ENCODE assay signal across 1 cellular context in the genomic region with DNA sequence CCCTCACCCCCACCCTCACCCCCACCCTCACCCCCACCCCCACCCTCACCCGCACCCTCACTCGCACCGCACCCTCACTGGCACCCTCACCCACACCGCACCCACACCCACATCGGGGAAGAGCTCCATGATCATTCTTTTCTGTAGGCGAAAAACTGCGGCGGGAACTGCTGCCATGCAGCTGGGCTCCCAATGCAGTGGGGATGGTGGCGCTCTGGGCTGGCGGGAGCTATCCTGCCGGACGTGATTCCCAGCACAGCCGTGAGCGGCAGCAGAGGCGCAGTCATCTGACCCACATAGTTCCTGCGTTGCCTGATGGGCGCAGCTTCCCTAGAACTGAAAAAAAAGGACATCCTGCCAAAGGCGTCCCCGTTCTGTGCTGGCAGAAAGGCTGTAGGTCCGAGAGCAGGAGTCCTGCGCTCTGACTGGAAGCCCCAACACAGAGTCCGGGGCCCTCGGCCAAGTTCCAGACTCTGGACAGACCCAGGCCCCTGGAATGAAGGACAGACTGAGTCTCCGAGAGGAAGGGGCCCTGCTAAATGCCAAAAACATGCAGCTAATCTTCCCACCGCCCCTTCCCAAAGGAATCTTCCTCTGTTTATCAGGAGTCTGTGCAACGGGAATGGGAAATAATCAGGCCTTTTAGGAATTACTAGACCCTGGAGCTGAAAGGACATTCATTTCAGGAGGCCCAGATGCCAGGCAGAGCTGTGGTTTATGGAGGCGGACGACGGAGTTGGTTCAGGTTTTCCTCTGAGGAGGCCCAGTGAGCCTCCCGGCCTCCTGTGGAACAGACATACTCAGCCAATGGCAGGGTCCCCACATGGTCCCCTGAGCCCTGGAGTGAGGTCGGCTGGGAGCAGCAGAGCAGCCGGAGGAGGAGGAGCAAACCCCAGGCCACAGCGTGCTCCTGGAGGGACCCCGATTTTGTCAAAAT.
TF ChIP-seq lines count a peak whose summit lies in the region.

No MANE protein-coding gene starts in this region.

TF ChIP-seq in HepG2, 621 proteins besides CTCF, POLR2A, EP300 and RAD21 (continued from another document and continues in another):
- TF ChIP-seq, protein P1, sequence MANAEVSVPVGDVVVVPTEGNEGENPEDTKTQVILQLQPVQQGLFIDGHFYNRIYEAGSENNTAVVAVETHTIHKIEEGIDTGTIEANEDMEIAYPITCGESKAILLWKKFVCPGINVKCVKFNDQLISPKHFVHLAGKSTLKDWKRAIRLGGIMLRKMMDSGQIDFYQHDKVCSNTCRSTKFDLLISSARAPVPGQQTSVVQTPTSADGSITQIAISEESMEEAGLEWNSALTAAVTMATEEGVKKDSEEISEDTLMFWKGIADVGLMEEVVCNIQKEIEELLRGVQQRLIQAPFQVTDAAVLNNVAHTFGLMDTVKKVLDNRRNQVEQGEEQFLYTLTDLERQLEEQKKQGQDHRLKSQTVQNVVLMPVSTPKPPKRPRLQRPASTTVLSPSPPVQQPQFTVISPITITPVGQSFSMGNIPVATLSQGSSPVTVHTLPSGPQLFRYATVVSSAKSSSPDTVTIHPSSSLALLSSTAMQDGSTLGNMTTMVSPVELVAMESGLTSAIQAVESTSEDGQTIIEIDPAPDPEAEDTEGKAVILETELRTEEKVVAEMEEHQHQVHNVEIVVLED (CRISPR knock-in tag; IDR thresholded peaks at IDR 0.05; ENCODE audit: borderline replicate concordance) = peak; percentile 42; the same call in 1 of the 2 replicates
- TF ChIP-seq ARNTL (CRISPR knock-in tag; IDR thresholded peaks at IDR 0.05) (no peak; the same call in 1 of the 2 replicates), HMG20B (CRISPR knock-in tag; conservative IDR thresholded peaks at IDR 0.05) (0 out of 2 replicates have a peak, but pooled peaks have one; percentile 36), GFI1 (CRISPR knock-in tag; IDR thresholded peaks at IDR 0.05; ENCODE audit: borderline replicate concordance) (no peak), ZNF343 (CRISPR knock-in tag; IDR thresholded peaks at IDR 0.05) (no peak), ZNF256 (CRISPR knock-in tag; conservative IDR thresholded peaks at IDR 0.05) (no peak), NFIC (IDR thresholded peaks at IDR 0.05; ENCODE audit: low read length) (no peak), RBFOX2 (IDR thresholded peaks at IDR 0.05; ENCODE audit: low read depth, low read length) (peak; percentile 71), ZNF652 (CRISPR knock-in tag; IDR thresholded peaks at IDR 0.05; ENCODE audit: borderline replicate concordance, low read depth) (no peak), SNAI1 (CRISPR knock-in tag; IDR thresholded peaks at IDR 0.05; ENCODE audit: borderline replicate concordance) (peak; percentile 63; the same call in 1 of the 2 replicates), ZNF558 (CRISPR knock-in tag; IDR thresholded peaks at IDR 0.05; ENCODE audit: borderline replicate concordance) (no peak), NAIF1 (CRISPR knock-in tag; IDR thresholded peaks at IDR 0.05; ENCODE audit: borderline replicate concordance) (no peak), MEIS2 (CRISPR knock-in tag; IDR thresholded peaks at IDR 0.05) (0 out of 2 replicates have a peak, but pooled peaks have one; percentile 41), POGZ (CRISPR knock-in tag; IDR thresholded peaks at IDR 0.05) (no peak), XBP1 (CRISPR knock-in tag; IDR thresholded peaks at IDR 0.05) (no peak), SNAPC2 (CRISPR knock-in tag; IDR thresholded peaks at IDR 0.05) (no peak), MAZ (IDR thresholded peaks at IDR 0.05; ENCODE audit: borderline replicate concordance, low read depth, low read length) (peak; percentile 73; the same call in 1 of the 2 replicates), MAZ (CRISPR knock-in tag; IDR thresholded peaks at IDR 0.05; ENCODE audit: low read depth) (no peak), DNMT1 (CRISPR knock-in tag; IDR thresholded peaks at IDR 0.05) (no peak), CBX2 (IDR thresholded peaks at IDR 0.05; ENCODE audit: low read depth, low read length) (no peak), CBX2 (CRISPR knock-in tag; IDR thresholded peaks at IDR 0.05; ENCODE audit: low read depth) (no peak), ZNF598 (CRISPR knock-in tag; IDR thresholded peaks at IDR 0.05; ENCODE audit: borderline replicate concordance) (no peak; the same call in 1 of the 2 replicates), ZNF101 (CRISPR knock-in tag; IDR thresholded peaks at IDR 0.05; ENCODE audit: borderline replicate concordance, low read depth) (no peak), ZNF550 (CRISPR knock-in tag; IDR thresholded peaks at IDR 0.05; ENCODE audit: borderline replicate concordance) (no peak), PHF5A (CRISPR knock-in tag; IDR thresholded peaks at IDR 0.05; ENCODE audit: low read depth, unreplicated experiment) (peak; percentile 64), ZSCAN21 (CRISPR knock-in tag; IDR thresholded peaks at IDR 0.05; ENCODE audit: borderline replicate concordance) (no peak; the same call in 1 of the 2 replicates), BRD4 (CRISPR knock-in tag; IDR thresholded peaks at IDR 0.05) (peak; percentile 74; the same call in 1 of the 2 replicates)
- TF ChIP-seq, protein P2, sequence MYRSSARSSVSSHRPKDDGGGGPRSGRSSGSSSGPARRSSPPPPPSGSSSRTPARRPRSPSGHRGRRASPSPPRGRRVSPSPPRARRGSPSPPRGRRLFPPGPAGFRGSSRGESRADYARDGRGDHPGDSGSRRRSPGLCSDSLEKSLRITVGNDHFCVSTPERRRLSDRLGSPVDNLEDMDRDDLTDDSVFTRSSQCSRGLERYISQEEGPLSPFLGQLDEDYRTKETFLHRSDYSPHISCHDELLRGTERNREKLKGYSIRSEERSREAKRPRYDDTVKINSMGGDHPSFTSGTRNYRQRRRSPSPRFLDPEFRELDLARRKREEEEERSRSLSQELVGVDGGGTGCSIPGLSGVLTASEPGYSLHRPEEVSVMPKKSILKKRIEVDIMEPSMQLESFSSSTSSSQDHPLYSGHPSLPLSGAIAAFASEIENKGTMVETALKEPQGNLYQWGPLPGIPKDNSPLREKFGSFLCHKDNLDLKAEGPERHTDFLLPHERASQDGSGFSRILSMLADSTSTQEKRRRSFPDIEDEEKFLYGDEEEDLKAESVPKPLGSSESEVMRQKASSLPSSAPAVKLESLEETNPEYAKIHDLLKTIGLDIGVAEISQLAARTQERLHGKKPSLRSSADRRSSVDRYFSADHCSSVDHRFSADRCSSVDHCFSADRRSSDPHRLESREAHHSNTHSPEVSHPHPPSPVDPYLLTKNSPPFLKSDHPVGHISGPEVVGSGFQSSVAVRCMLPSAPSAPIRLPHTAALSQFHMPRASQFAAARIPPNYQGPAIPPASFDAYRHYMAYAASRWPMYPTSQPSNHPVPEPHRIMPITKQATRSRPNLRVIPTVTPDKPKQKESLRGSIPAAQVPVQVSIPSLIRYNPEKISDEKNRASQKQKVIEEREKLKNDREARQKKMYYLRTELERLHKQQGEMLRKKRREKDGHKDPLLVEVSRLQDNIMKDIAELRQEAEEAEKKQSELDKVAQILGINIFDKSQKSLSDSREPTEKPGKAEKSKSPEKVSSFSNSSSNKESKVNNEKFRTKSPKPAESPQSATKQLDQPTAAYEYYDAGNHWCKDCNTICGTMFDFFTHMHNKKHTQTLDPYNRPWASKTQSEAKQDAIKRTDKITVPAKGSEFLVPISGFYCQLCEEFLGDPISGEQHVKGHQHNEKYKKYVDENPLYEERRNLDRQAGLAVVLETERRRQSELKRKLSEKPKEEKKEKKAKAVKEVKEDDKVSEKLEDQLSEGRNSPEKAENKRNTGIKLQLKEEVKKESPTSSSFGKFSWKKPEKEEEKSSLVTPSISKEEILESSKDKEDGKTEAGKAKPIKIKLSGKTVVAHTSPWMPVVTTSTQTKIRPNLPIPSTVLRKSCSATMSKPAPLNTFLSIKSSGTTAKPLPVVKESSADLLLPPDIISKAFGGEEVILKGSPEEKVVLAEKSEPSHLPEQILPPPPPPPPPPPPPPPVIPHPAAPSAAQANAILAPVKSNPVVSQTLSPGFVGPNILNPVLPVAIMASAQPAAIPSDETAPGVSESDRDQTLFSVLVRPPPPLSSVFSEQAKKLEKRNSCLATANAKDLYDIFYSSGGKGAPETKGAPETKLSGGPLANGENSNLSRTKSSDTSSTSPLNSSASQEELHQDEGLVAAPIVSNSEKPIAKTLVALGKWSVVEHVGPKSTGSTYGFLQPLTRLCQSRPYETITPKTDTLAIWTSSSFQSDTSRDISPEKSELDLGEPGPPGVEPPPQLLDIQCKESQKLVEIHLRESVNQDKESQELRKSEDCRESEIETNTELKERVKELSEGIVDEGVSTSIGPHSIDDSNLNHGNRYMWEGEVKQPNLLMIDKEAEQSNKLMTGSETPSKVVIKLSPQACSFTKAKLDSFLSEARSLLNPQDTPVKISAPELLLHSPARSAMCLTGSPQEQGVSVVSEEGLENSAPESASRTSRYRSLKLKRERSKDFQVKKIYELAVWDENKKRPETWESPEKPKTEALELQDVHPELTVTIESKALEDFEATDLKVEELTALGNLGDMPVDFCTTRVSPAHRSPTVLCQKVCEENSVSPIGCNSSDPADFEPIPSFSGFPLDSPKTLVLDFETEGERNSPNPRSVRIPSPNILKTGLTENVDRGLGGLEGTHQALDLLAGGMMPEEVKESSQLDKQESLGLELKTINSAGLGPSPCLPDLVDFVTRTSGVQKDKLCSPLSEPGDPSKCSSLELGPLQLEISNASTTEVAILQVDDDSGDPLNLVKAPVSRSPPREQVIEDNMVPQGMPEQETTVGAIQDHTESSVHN (CRISPR knock-in tag; IDR thresholded peaks at IDR 0.05) = no peak
- TF ChIP-seq, protein P3, sequence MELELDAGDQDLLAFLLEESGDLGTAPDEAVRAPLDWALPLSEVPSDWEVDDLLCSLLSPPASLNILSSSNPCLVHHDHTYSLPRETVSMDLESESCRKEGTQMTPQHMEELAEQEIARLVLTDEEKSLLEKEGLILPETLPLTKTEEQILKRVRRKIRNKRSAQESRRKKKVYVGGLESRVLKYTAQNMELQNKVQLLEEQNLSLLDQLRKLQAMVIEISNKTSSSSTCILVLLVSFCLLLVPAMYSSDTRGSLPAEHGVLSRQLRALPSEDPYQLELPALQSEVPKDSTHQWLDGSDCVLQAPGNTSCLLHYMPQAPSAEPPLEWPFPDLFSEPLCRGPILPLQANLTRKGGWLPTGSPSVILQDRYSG (CRISPR knock-in tag; IDR thresholded peaks at IDR 0.05) = no peak
- TF ChIP-seq, protein P4, sequence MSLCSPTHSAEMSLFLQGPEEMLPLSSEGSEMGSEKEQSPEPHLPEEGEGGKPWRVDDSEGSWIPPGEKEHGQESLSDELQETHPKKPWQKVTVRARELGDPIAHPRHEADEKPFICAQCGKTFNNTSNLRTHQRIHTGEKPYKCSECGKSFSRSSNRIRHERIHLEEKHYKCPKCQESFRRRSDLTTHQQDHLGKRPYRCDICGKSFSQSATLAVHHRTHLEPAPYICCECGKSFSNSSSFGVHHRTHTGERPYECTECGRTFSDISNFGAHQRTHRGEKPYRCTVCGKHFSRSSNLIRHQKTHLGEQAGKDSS (CRISPR knock-in tag; IDR thresholded peaks at IDR 0.05; ENCODE audit: borderline replicate concordance, low read depth) = peak; percentile 75; the same call in 1 of the 2 replicates
- TF ChIP-seq, protein P5, sequence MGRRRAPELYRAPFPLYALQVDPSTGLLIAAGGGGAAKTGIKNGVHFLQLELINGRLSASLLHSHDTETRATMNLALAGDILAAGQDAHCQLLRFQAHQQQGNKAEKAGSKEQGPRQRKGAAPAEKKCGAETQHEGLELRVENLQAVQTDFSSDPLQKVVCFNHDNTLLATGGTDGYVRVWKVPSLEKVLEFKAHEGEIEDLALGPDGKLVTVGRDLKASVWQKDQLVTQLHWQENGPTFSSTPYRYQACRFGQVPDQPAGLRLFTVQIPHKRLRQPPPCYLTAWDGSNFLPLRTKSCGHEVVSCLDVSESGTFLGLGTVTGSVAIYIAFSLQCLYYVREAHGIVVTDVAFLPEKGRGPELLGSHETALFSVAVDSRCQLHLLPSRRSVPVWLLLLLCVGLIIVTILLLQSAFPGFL (CRISPR knock-in tag; IDR thresholded peaks at IDR 0.05) = no peak
- TF ChIP-seq, protein P6, sequence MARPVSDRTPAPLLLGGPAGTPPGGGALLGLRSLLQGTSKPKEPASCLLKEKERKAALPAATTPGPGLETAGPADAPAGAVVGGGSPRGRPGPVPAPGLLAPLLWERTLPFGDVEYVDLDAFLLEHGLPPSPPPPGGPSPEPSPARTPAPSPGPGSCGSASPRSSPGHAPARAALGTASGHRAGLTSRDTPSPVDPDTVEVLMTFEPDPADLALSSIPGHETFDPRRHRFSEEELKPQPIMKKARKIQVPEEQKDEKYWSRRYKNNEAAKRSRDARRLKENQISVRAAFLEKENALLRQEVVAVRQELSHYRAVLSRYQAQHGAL (CRISPR knock-in tag; IDR thresholded peaks at IDR 0.05; ENCODE audit: not compliant biosample characterization) = no peak
- TF ChIP-seq, protein P7, sequence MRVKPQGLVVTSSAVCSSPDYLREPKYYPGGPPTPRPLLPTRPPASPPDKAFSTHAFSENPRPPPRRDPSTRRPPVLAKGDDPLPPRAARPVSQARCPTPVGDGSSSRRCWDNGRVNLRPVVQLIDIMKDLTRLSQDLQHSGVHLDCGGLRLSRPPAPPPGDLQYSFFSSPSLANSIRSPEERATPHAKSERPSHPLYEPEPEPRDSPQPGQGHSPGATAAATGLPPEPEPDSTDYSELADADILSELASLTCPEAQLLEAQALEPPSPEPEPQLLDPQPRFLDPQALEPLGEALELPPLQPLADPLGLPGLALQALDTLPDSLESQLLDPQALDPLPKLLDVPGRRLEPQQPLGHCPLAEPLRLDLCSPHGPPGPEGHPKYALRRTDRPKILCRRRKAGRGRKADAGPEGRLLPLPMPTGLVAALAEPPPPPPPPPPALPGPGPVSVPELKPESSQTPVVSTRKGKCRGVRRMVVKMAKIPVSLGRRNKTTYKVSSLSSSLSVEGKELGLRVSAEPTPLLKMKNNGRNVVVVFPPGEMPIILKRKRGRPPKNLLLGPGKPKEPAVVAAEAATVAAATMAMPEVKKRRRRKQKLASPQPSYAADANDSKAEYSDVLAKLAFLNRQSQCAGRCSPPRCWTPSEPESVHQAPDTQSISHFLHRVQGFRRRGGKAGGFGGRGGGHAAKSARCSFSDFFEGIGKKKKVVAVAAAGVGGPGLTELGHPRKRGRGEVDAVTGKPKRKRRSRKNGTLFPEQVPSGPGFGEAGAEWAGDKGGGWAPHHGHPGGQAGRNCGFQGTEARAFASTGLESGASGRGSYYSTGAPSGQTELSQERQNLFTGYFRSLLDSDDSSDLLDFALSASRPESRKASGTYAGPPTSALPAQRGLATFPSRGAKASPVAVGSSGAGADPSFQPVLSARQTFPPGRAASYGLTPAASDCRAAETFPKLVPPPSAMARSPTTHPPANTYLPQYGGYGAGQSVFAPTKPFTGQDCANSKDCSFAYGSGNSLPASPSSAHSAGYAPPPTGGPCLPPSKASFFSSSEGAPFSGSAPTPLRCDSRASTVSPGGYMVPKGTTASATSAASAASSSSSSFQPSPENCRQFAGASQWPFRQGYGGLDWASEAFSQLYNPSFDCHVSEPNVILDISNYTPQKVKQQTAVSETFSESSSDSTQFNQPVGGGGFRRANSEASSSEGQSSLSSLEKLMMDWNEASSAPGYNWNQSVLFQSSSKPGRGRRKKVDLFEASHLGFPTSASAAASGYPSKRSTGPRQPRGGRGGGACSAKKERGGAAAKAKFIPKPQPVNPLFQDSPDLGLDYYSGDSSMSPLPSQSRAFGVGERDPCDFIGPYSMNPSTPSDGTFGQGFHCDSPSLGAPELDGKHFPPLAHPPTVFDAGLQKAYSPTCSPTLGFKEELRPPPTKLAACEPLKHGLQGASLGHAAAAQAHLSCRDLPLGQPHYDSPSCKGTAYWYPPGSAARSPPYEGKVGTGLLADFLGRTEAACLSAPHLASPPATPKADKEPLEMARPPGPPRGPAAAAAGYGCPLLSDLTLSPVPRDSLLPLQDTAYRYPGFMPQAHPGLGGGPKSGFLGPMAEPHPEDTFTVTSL (CRISPR knock-in tag; IDR thresholded peaks at IDR 0.05; ENCODE audit: borderline replicate concordance) = peak; percentile 46; the same call in 1 of the 2 replicates
- TF ChIP-seq, protein P8, sequence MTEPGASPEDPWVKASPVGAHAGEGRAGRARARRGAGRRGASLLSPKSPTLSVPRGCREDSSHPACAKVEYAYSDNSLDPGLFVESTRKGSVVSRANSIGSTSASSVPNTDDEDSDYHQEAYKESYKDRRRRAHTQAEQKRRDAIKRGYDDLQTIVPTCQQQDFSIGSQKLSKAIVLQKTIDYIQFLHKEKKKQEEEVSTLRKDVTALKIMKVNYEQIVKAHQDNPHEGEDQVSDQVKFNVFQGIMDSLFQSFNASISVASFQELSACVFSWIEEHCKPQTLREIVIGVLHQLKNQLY (CRISPR knock-in tag; IDR thresholded peaks at IDR 0.05) = peak; percentile 10; the same call in 1 of the 2 replicates
